Comparison of ENCODE assay signal across 14 cellular contexts in genomic region chr11:32526715-32527114, GRCh38.
"Had no signal": no experiment of that assay in that cellular context is flagged by ENCODE, and none has a peak within 500 bp of the region (broad histone marks: within the 10 kb centered on the region; RNA-seq: fewer than 3 reads in every experiment).

No MANE protein-coding gene starts in this region.

- ATAC-seq: foreskin keratinocyte; left colon; natural killer cell treated with Interleukin-12 subunit alpha and Interleukin-12 subunit beta and Interleukin-15 and Interleukin-18, amount 100 ng/mL, for 72 hours; right cardiac atrium had no signal

- H3K4me1 ChIP-seq: foreskin keratinocyte had no signal

- H3K27ac Mint-ChIP-seq: immature natural killer cell; natural killer cell treated with Interleukin-12 subunit alpha and Interleukin-12 subunit beta and Interleukin-15 and Interleukin-18, amount 100 ng/mL, for 72 hours had no signal

- H3K4me3 ChIP-seq: coronary artery, ovary had no signal

- H3K4me1 Mint-ChIP-seq: immature natural killer cell had no signal

- H3K27me3 ChIP-seq: foreskin keratinocyte, ovary had no signal

- H3K4me3 Mint-ChIP-seq: immature natural killer cell; natural killer cell treated with Interleukin-12 subunit alpha and Interleukin-12 subunit beta and Interleukin-15 and Interleukin-18, amount 100 ng/mL, for 72 hours had no signal

- DNase-seq: central memory CD4-positive, alpha-beta T cell; effector CD4-positive, alpha-beta T cell; foreskin keratinocyte; immature natural killer cell; left colon; nucleus accumbens; ovary; right cardiac atrium; small intestine; stimulated activated CD4-positive, alpha-beta T cell treated with anti-CD3 and anti-CD28 coated beads, Interleukin-12 subunit alpha, Interleukin-12 subunit beta, amount 100 ng/mL, for 4 hours; stimulated activated naive CD4-positive, alpha-beta T cell; trophoblast cell had no signal

- H3K9me3 Mint-ChIP-seq: natural killer cell treated with Interleukin-12 subunit alpha and Interleukin-12 subunit beta and Interleukin-15 and Interleukin-18, amount 100 ng/mL, for 72 hours had no signal

- H3K27ac ChIP-seq: coronary artery, foreskin keratinocyte had no signal

- H3K9me3 ChIP-seq: ovary had no signal

- H3K36me3 Mint-ChIP-seq: immature natural killer cell; natural killer cell treated with Interleukin-12 subunit alpha and Interleukin-12 subunit beta and Interleukin-15 and Interleukin-18, amount 100 ng/mL, for 72 hours had no signal

- H3K36me3 ChIP-seq: ovary had no signal
